Comparison of ENCODE assay signal across 1 cellular context in the genomic region with DNA sequence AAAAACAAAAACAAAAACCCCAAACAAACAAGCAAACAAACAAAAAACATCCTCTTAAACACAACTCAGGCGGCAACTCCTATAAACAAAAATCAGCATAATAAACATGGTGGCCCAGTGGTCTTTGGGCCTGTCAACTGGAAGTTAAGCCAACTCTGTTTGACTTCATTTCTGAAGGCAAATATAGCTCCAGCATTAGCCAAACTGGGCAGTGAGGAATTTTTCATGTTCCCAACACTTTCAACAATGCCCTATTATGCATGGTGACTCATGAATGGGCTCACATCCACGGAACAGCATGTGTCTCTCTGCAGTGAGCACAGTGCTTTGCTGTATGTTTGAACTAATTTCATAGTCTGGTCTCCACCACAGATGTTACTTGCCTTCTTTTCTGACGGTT.
TF ChIP-seq lines count a peak whose summit lies in the region.

No MANE protein-coding gene starts in this region.

TF ChIP-seq in GM23338, 12 proteins besides CTCF, POLR2A, EP300 and RAD21 (continued from another document):
- no peak for TF ChIP-seq ZNF462 (CRISPR knock-in tag; IDR thresholded peaks at IDR 0.05)
- TF ChIP-seq ZNF331 (CRISPR knock-in tag; IDR thresholded peaks at IDR 0.05; ENCODE audit: low read depth) = no peak
